12 cellular contexts compared by ENCODE assay signal in the genomic region with DNA sequence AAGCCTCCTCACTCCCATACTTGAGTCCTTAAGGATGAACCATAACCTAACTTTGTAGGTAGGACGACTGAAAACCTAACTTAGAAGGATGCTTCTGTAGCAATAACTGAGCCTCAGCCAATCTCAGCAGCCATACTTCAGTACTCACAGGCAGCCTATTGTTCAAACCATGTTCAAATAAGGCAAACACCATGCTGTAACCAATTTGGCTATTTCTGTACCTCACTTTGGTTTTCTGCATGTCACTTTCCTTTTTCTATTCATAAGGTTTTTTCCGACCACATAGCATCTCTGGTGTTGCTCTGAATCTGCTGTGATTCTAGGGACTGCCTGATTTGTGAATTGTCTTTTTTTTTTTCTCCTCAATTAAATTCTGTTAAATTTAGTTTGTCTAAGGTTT. TPM values are rescaled to one million over a fixed set of nuclear protein-coding genes. Genes with fewer than 3 reads are reported as not detected.
A peak's percentile ranks its signal among the peaks of the same experiment; 100 is the strongest.
DNase-seq lines count a peak whose midpoint lies in the region; ATAC-seq, FAIRE-seq and TF ChIP-seq lines count a peak whose summit lies in the region.
"Not testable (repeated sequence)": the region's sequence is repeated elsewhere in the genome, so short reads cannot be mapped to it uniquely, and the experiment has no call there.
"Had no signal": no experiment of that assay in that cellular context is flagged by ENCODE, and none has a peak within 500 bp of the region (broad histone marks: within the 10 kb centered on the region; RNA-seq: fewer than 3 reads in every experiment).

No MANE protein-coding gene starts in this region.

- intact Hi-C loops in GM12878 (cut with micrococcal nuclease; ENCODE audit: unreplicated experiment) = not testable (repeated sequence)

- SMC1A ChIA-PET in GM12878 (lab: Charles Lee; ENCODE audit: uncharacterized antibody, unreplicated experiment) = not testable (repeated sequence)

- not testable (repeated sequence) for H4K20me1 ChIP-seq in GM12878 (ENCODE audit: control insufficient read depth, insufficient read depth)

- POLR2A ChIA-PET in GM12878 (lab: Charles Lee) = not testable (repeated sequence)

- in situ Hi-C loops in GM12878 (cut with MboI) = not testable (repeated sequence)

- not testable (repeated sequence) for TF ChIP-seq POLR2A in GM12878 (IDR thresholded peaks at IDR 0.05; ENCODE audit: low read depth, low read length)

- H3K9me3 ChIP-seq in GM12878 (replicated peaks; ENCODE audit: control insufficient read depth, insufficient read depth, low read length) = not testable (repeated sequence)

- H3K79me2 ChIP-seq in GM12878 (ENCODE audit: control insufficient read depth, insufficient read depth, low read length) = not testable (repeated sequence)

- RAD21 ChIA-PET in GM12878 (lab: Charles Lee; ENCODE audit: unreplicated experiment) = not testable (repeated sequence)

- DNase-seq in GM12865 (ENCODE audit: low read depth) = peak; percentile 54
- not testable (repeated sequence) for DNase-seq in GM12878 (ENCODE audit: low read depth, low spot score)

- H3K9ac ChIP-seq in GM12878 (ENCODE audit: control insufficient read depth, insufficient read depth, low read length) = not testable (repeated sequence)

- H2AFZ ChIP-seq in GM12878 (ENCODE audit: control insufficient read depth, low read depth, low read length) = not testable (repeated sequence)

- peak; percentile 71 for FAIRE-seq in GM12878 (lab: Jason Lieb, UNC)

- not testable (repeated sequence) for H3K27me3 ChIP-seq in GM12878 (replicated peaks in 1 of 2; ENCODE audit: control insufficient read depth in 2 of 2, insufficient read depth in 2 of 2, low read length in 1 of 2)

- H3K4me1 ChIP-seq in GM12878 (ENCODE audit: control insufficient read depth, insufficient read depth, low read length) = not testable (repeated sequence)

- BruUV-seq in GM12878 (replicated peaks; lab: Mats Ljungman, UMichigan) = not testable (repeated sequence)

- not testable (repeated sequence) for TF ChIP-seq CTCF in GM12865 (IDR thresholded peaks at IDR 0.05; ENCODE audit: insufficient read depth, low read depth, low read length, missing control alignments); GM12878 (IDR thresholded peaks at IDR 0.05 in 2 of 3, conservative IDR thresholded peaks at IDR 0.05 in 1 of 3; ENCODE audit: control insufficient read depth in 2 of 3, extremely low read depth in 1 of 3, insufficient read depth in 1 of 3, low read depth in 3 of 3, low read length in 3 of 3)

- peak; percentile 65 for ATAC-seq in GM18861 (IDR thresholded peaks at IDR 0.05; ENCODE audit: unreplicated experiment)
- peak; percentile 67 for ATAC-seq in GM19328 (IDR thresholded peaks at IDR 0.05; ENCODE audit: unreplicated experiment)
- ATAC-seq in GM21619 (IDR thresholded peaks at IDR 0.05; ENCODE audit: unreplicated experiment) = peak; percentile 54
- peak; percentile 53 for ATAC-seq in HG02763 (IDR thresholded peaks at IDR 0.05; ENCODE audit: unreplicated experiment)
- ATAC-seq in HG03060 (IDR thresholded peaks at IDR 0.05; ENCODE audit: low read depth, unreplicated experiment) = peak; percentile 54
- ATAC-seq in HG03457 (IDR thresholded peaks at IDR 0.05; ENCODE audit: unreplicated experiment) = peak; percentile 53
- ATAC-seq in GM12878 = peak; percentile 86

- not testable (repeated sequence) for TF ChIP-seq RAD21 in GM12878 (IDR thresholded peaks at IDR 0.05; ENCODE audit: insufficient read depth, low read depth, low read length)

- CTCF ChIA-PET in GM12878 (lab: Yijun Ruan, JAX) = not testable (repeated sequence)

- H3K36me3 ChIP-seq in GM12878 (ENCODE audit: control insufficient read depth in 2 of 2, insufficient read depth in 2 of 2, low read length in 1 of 2) = not testable (repeated sequence)

- not testable (repeated sequence) for H3K27ac ChIP-seq in GM12878 (ENCODE audit: control insufficient read depth, insufficient read depth)

- not testable (repeated sequence) for H3K4me2 ChIP-seq in GM12878 (ENCODE audit: control insufficient read depth, insufficient read depth)

- not testable (repeated sequence) for TF ChIP-seq EP300 in GM12878 (IDR thresholded peaks at IDR 0.05; ENCODE audit: borderline replicate concordance in 1 of 2, control insufficient read depth in 1 of 2, low read depth in 2 of 2, low read length in 2 of 2)

- H3K4me3 ChIP-seq in GM12865 (ENCODE audit: low read depth, low read length); GM12878: not testable (repeated sequence)

- 18% methylated on average over 2 of the region's 2 CpGs for WGBS in GM12878 (ENCODE audit: insufficient coverage, insufficient replicate concordance, low lambda C conversion rate, missing lambda C conversion rate)

TF ChIP-seq in GM12878, 131 proteins besides CTCF, POLR2A, EP300 and RAD21:
- TF ChIP-seq RUNX3 (IDR thresholded peaks at IDR 0.05; ENCODE audit: low read length) (peak; percentile 56), ATF7 (IDR thresholded peaks at IDR 0.05; ENCODE audit: low read depth) (peak; percentile 42; the same call in 1 of the 2 replicates), MEF2B (IDR thresholded peaks at IDR 0.05; ENCODE audit: partially characterized antibody, poor library complexity, severe bottlenecking) (peak; percentile 48), MEF2A (IDR thresholded peaks at IDR 0.05; ENCODE audit: insufficient read depth, low read depth, low read length) (peak; percentile 46; the same call in 1 of the 2 replicates), SRF (IDR thresholded peaks at IDR 0.05; ENCODE audit: low read depth in 2 of 2, low read length in 2 of 2) (peak; percentile 51 to 85)

RNA-seq across cellular contexts. Expression of a gene that starts 13.7 kb away (rescaled TPM):
- total RNA-seq in GM12878 (2013; cell fraction: nucleolus; rRNA removed) = not detected in 2 replicates
- not detected in 2 replicates for total RNA-seq in GM12878 (2014; rRNA removed)
- total RNA-seq in GM12878 (2014; rRNA removed; fragmentation: Illumina TruSeq; extraction: Trizol) = not detected in 2 replicates
- not detected in 2 replicates for total RNA-seq in GM12878 (2021)
- polyA plus RNA-seq in GM12878 (2011; ENCODE audit: low read depth) = not detected
- not detected in 2 replicates for polyA plus RNA-seq in GM12878 (2011; rRNA removed)
- not detected in 2 replicates for polyA plus RNA-seq in GM12878 (2011; cell fraction: cytosol; rRNA removed)
- not detected in 2 replicates for polyA plus RNA-seq in GM12878 (2011; cell fraction: nucleus; rRNA removed)
- polyA plus RNA-seq in GM12878 (2012) = not detected in 2 replicates
- not detected in 2 replicates for polyA plus RNA-seq in GM12878 (2014; fragmentation: Illumina TruSeq; extraction: Trizol)
- not detected for polyA plus RNA-seq in GM12878 (2014; fragmentation: Nextera tagmentation; extraction: Ambion mirVana)
- polyA plus RNA-seq in GM12878 (2014; rRNA removed) = not detected in 2 replicates
- polyA plus RNA-seq in GM12878 (2016; fragmentation: Nextera tagmentation; extraction: Ambion mirVana) = not detected
- polyA minus RNA-seq in GM12878 (2011; rRNA and poly(A)+ RNA removed) = not detected in 2 replicates
- not detected in 2 replicates for polyA minus RNA-seq in GM12878 (2011; cell fraction: cytosol; rRNA and poly(A)+ RNA removed)
- not detected in 2 replicates for polyA minus RNA-seq in GM12878 (2011; cell fraction: nucleus; rRNA and poly(A)+ RNA removed)
- total RNA-seq: CD8-positive, alpha-beta T cell; GM23248; MCF 10A had no signal
- polyA plus RNA-seq: BJ, GM23248 had no signal
